1 cellular context compared by ENCODE assay signal in the genomic region with DNA sequence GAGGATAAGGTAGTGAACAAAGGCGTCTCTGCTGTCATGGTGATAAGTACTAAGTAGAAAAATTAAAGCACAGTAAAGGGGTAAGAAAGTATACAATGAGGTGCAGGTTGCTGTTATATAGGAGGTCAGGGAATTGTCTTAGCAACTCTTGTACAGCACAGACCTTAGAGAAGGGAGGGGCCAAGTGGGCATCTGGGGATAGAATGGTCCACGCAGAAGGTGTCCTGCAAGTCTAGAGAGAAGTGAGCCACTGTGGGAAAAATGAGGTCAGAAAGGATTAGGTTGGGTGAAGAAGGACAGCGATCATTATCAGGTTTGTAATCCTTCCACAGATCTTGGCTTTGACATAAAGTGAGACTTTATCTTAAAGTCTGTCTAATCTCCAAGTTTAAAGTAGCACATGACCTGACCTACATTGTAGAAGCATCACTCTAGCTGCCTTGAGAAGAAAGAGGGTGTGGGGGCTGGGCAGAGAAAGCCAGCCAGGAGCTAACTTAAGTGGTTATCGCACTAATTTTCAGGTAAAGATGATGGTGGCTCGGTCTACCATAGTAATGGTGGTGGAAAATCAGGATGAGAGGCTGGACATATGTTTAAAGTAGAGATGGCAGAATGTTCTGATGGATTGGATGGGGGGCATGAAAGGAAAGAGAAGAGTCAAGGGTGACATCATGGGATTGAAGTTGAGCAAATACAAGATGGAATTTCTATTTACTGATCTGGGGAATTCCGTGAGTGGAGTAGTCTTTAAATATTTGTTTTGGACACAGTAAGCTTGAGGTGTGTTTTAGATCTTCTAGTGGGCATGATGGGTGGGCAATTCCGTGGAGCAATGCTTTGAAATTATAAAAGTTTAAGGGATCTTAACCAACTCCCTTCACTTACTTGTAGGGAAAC.
A peak's percentile ranks its signal among the peaks of the same experiment; 100 is the strongest.
TF ChIP-seq lines count a peak whose summit lies in the region.

No MANE protein-coding gene starts in this region.

TF ChIP-seq in HepG2, 621 proteins besides CTCF, POLR2A, EP300 and RAD21 (continued from another document and continues in another):
- TF ChIP-seq, protein P1, sequence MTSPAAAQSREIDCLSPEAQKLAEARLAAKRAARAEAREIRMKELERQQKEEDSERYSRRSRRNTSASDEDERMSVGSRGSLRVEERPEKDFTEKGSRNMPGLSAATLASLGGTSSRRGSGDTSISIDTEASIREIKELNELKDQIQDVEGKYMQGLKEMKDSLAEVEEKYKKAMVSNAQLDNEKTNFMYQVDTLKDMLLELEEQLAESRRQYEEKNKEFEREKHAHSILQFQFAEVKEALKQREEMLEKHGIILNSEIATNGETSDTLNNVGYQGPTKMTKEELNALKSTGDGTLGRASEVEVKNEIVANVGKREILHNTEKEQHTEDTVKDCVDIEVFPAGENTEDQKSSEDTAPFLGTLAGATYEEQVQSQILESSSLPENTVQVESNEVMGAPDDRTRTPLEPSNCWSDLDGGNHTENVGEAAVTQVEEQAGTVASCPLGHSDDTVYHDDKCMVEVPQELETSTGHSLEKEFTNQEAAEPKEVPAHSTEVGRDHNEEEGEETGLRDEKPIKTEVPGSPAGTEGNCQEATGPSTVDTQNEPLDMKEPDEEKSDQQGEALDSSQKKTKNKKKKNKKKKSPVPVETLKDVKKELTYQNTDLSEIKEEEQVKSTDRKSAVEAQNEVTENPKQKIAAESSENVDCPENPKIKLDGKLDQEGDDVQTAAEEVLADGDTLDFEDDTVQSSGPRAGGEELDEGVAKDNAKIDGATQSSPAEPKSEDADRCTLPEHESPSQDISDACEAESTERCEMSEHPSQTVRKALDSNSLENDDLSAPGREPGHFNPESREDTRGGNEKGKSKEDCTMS (CRISPR knock-in tag; conservative IDR thresholded peaks at IDR 0.05) = no peak
- TF ChIP-seq KAT2B (IDR thresholded peaks at IDR 0.05; ENCODE audit: borderline replicate concordance, low read depth, low read length) (no peak), ZNF501 (CRISPR knock-in tag; IDR thresholded peaks at IDR 0.05) (no peak), ZC3H4 (CRISPR knock-in tag; IDR thresholded peaks at IDR 0.05; ENCODE audit: borderline replicate concordance) (no peak), ZBTB1 (CRISPR knock-in tag; IDR thresholded peaks at IDR 0.05; ENCODE audit: borderline replicate concordance) (no peak), HNRNPH1 (optimal IDR thresholded peaks at IDR 0.05; ENCODE audit: low read depth, low read length) (no peak), HCFC1 (IDR thresholded peaks at IDR 0.05; ENCODE audit: low read depth, low read length) (no peak), ZNF569 (CRISPR knock-in tag; IDR thresholded peaks at IDR 0.05; ENCODE audit: borderline replicate concordance) (no peak), ZNF180 (CRISPR knock-in tag; IDR thresholded peaks at IDR 0.05; ENCODE audit: borderline replicate concordance, low read depth) (no peak), RBAK (CRISPR knock-in tag; IDR thresholded peaks at IDR 0.05) (no peak), KDM1A (CRISPR knock-in tag; IDR thresholded peaks at IDR 0.05) (no peak), SYNCRIP (IDR thresholded peaks at IDR 0.05; ENCODE audit: insufficient read depth, low read depth, low read length) (no peak), ZNF383 (CRISPR knock-in tag; IDR thresholded peaks at IDR 0.05; ENCODE audit: borderline replicate concordance) (no peak), ZFP1 (CRISPR knock-in tag; IDR thresholded peaks at IDR 0.05) (no peak), EEA1 (CRISPR knock-in tag; IDR thresholded peaks at IDR 0.05; ENCODE audit: borderline replicate concordance) (no peak), GPN1 (CRISPR knock-in tag; IDR thresholded peaks at IDR 0.05; ENCODE audit: borderline replicate concordance) (no peak), MIER3 (CRISPR knock-in tag; IDR thresholded peaks at IDR 0.05; ENCODE audit: borderline replicate concordance) (peak; percentile 59; the same call in 1 of the 2 replicates), NONO (IDR thresholded peaks at IDR 0.05) (no peak), NONO (CRISPR knock-in tag; conservative IDR thresholded peaks at IDR 0.05) (peak; percentile 56; the same call in 1 of the 2 replicates), REXO4 (CRISPR knock-in tag; IDR thresholded peaks at IDR 0.05; ENCODE audit: borderline replicate concordance) (no peak), ZNF607 (CRISPR knock-in tag; IDR thresholded peaks at IDR 0.05; ENCODE audit: borderline replicate concordance) (no peak), ZNF724P (CRISPR knock-in tag; IDR thresholded peaks at IDR 0.05; ENCODE audit: borderline replicate concordance) (no peak), ZNF773 (CRISPR knock-in tag; IDR thresholded peaks at IDR 0.05; ENCODE audit: borderline replicate concordance) (no peak), TCF7 (IDR thresholded peaks at IDR 0.05; ENCODE audit: low read depth) (peak; percentile 94), CEBPB (IDR thresholded peaks at IDR 0.05; ENCODE audit: borderline replicate concordance, low read depth, low read length) (peak; percentile 28; the same call in 1 of the 2 replicates), KLF16 (CRISPR knock-in tag; IDR thresholded peaks at IDR 0.05) (peak in 1 of 2 experiments; percentile 38; a peak in 1 of 4 replicates), KAT7 (CRISPR knock-in tag; IDR thresholded peaks at IDR 0.05; ENCODE audit: borderline replicate concordance) (0 out of 2 replicates have a peak, but pooled peaks have one; percentile 51), ZNF331 (CRISPR knock-in tag; IDR thresholded peaks at IDR 0.05) (0 out of 2 replicates have a peak, but pooled peaks have one; percentile 33), SRY (CRISPR knock-in tag; IDR thresholded peaks at IDR 0.05) (no peak), BCL6 (CRISPR knock-in tag; IDR thresholded peaks at IDR 0.05) (peak; percentile 82)
- TF ChIP-seq, protein P2, sequence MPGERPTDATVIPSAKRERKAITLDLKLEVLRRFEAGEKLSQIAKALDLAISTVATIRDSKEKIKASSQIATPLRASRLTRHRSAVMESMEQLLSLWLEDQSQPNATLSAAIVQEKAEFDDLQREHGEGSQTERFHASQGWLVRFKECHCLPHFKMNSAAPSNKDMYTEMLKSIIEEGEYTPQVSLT (CRISPR knock-in tag; IDR thresholded peaks at IDR 0.05; ENCODE audit: borderline replicate concordance, low read depth) = no peak
- TF ChIP-seq, protein P3, sequence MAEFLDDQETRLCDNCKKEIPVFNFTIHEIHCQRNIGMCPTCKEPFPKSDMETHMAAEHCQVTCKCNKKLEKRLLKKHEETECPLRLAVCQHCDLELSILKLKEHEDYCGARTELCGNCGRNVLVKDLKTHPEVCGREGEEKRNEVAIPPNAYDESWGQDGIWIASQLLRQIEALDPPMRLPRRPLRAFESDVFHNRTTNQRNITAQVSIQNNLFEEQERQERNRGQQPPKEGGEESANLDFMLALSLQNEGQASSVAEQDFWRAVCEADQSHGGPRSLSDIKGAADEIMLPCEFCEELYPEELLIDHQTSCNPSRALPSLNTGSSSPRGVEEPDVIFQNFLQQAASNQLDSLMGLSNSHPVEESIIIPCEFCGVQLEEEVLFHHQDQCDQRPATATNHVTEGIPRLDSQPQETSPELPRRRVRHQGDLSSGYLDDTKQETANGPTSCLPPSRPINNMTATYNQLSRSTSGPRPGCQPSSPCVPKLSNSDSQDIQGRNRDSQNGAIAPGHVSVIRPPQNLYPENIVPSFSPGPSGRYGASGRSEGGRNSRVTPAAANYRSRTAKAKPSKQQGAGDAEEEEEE (CRISPR knock-in tag; IDR thresholded peaks at IDR 0.05; ENCODE audit: borderline replicate concordance) = no peak
- TF ChIP-seq, protein P4, sequence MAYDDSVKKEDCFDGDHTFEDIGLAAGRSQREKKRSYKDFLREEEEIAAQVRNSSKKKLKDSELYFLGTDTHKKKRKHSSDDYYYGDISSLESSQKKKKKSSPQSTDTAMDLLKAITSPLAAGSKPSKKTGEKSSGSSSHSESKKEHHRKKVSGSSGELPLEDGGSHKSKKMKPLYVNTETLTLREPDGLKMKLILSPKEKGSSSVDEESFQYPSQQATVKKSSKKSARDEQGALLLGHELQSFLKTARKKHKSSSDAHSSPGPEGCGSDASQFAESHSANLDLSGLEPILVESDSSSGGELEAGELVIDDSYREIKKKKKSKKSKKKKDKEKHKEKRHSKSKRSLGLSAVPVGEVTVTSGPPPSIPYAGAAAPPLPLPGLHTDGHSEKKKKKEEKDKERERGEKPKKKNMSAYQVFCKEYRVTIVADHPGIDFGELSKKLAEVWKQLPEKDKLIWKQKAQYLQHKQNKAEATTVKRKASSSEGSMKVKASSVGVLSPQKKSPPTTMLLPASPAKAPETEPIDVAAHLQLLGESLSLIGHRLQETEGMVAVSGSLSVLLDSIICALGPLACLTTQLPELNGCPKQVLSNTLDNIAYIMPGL (CRISPR knock-in tag; IDR thresholded peaks at IDR 0.05; ENCODE audit: borderline replicate concordance in 1 of 2, low read depth in 1 of 2) = no peak
- TF ChIP-seq, protein P5, sequence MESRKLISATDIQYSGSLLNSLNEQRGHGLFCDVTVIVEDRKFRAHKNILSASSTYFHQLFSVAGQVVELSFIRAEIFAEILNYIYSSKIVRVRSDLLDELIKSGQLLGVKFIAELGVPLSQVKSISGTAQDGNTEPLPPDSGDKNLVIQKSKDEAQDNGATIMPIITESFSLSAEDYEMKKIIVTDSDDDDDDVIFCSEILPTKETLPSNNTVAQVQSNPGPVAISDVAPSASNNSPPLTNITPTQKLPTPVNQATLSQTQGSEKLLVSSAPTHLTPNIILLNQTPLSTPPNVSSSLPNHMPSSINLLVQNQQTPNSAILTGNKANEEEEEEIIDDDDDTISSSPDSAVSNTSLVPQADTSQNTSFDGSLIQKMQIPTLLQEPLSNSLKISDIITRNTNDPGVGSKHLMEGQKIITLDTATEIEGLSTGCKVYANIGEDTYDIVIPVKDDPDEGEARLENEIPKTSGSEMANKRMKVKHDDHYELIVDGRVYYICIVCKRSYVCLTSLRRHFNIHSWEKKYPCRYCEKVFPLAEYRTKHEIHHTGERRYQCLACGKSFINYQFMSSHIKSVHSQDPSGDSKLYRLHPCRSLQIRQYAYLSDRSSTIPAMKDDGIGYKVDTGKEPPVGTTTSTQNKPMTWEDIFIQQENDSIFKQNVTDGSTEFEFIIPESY (CRISPR knock-in tag; IDR thresholded peaks at IDR 0.05) = no peak
- TF ChIP-seq, protein P6, sequence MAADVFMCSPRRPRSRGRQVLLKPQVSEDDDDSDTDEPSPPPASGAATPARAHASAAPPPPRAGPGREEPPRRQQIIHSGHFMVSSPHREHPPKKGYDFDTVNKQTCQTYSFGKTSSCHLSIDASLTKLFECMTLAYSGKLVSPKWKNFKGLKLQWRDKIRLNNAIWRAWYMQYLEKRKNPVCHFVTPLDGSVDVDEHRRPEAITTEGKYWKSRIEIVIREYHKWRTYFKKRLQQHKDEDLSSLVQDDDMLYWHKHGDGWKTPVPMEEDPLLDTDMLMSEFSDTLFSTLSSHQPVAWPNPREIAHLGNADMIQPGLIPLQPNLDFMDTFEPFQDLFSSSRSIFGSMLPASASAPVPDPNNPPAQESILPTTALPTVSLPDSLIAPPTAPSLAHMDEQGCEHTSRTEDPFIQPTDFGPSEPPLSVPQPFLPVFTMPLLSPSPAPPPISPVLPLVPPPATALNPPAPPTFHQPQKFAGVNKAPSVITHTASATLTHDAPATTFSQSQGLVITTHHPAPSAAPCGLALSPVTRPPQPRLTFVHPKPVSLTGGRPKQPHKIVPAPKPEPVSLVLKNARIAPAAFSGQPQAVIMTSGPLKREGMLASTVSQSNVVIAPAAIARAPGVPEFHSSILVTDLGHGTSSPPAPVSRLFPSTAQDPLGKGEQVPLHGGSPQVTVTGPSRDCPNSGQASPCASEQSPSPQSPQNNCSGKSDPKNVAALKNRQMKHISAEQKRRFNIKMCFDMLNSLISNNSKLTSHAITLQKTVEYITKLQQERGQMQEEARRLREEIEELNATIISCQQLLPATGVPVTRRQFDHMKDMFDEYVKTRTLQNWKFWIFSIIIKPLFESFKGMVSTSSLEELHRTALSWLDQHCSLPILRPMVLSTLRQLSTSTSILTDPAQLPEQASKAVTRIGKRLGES (CRISPR knock-in tag; IDR thresholded peaks at IDR 0.05; ENCODE audit: borderline replicate concordance) = no peak
- TF ChIP-seq, protein P7, sequence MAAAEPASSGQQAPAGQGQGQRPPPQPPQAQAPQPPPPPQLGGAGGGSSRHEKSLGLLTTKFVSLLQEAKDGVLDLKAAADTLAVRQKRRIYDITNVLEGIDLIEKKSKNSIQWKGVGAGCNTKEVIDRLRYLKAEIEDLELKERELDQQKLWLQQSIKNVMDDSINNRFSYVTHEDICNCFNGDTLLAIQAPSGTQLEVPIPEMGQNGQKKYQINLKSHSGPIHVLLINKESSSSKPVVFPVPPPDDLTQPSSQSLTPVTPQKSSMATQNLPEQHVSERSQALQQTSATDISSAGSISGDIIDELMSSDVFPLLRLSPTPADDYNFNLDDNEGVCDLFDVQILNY (CRISPR knock-in tag; conservative IDR thresholded peaks at IDR 0.05) = no peak
- TF ChIP-seq, protein P8, sequence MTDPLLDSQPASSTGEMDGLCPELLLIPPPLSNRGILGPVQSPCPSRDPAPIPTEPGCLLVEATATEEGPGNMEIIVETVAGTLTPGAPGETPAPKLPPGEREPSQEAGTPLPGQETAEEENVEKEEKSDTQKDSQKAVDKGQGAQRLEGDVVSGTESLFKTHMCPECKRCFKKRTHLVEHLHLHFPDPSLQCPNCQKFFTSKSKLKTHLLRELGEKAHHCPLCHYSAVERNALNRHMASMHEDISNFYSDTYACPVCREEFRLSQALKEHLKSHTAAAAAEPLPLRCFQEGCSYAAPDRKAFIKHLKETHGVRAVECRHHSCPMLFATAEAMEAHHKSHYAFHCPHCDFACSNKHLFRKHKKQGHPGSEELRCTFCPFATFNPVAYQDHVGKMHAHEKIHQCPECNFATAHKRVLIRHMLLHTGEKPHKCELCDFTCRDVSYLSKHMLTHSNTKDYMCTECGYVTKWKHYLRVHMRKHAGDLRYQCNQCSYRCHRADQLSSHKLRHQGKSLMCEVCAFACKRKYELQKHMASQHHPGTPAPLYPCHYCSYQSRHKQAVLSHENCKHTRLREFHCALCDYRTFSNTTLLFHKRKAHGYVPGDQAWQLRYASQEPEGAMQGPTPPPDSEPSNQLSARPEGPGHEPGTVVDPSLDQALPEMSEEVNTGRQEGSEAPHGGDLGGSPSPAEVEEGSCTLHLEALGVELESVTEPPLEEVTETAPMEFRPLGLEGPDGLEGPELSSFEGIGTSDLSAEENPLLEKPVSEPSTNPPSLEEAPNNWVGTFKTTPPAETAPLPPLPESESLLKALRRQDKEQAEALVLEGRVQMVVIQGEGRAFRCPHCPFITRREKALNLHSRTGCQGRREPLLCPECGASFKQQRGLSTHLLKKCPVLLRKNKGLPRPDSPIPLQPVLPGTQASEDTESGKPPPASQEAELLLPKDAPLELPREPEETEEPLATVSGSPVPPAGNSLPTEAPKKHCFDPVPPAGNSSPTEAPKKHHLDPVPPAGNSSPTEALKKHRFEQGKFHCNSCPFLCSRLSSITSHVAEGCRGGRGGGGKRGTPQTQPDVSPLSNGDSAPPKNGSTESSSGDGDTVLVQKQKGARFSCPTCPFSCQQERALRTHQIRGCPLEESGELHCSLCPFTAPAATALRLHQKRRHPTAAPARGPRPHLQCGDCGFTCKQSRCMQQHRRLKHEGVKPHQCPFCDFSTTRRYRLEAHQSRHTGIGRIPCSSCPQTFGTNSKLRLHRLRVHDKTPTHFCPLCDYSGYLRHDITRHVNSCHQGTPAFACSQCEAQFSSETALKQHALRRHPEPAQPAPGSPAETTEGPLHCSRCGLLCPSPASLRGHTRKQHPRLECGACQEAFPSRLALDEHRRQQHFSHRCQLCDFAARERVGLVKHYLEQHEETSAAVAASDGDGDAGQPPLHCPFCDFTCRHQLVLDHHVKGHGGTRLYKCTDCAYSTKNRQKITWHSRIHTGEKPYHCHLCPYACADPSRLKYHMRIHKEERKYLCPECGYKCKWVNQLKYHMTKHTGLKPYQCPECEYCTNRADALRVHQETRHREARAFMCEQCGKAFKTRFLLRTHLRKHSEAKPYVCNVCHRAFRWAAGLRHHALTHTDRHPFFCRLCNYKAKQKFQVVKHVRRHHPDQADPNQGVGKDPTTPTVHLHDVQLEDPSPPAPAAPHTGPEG (CRISPR knock-in tag; IDR thresholded peaks at IDR 0.05) = no peak
- TF ChIP-seq, protein P9, sequence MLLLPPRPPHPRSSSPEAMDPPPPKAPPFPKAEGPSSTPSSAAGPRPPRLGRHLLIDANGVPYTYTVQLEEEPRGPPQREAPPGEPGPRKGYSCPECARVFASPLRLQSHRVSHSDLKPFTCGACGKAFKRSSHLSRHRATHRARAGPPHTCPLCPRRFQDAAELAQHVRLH (CRISPR knock-in tag; IDR thresholded peaks at IDR 0.05; ENCODE audit: borderline replicate concordance, low read depth) = no peak
